8 cellular contexts compared by ENCODE assay signal in the genomic region with DNA sequence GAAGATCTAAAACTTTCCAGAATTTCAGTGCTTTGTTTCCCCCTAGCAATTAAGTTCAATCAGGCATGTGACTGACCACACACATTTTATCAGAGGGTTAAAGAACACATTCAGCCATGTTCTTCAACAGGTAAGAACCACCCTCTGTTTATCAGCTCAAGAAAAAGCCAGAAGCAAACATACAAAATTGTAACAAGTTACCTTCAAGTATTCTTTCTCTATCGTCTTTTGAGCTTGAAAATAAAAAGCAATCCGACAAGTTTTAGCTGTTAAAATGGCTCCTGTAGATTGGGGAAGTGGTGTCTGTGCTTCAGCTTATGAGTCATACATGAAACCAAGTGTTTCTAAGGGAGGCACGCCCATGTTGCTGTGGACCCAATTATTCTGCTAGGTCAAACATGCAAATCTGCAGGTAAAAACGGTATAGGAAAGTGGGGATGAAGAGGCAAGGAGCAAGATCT. TPM values are rescaled to one million over a fixed set of nuclear protein-coding genes. Genes with fewer than 3 reads are reported as not detected.
DNase-seq lines count a peak whose midpoint lies in the region; ATAC-seq and TF ChIP-seq lines count a peak whose summit lies in the region.

ELF1 (minus strand) TSS at position 290 of the 461 bp plus-strand sequence. CDS start 37,262 bp downstream, outside the sequence.

- no peaks in the 10 kb centered on the region for H3K27me3 ChIP-seq in thymus (ENCODE audit: control insufficient read depth, insufficient read depth)

- peak within 1 kb of the TSS; percentile 92 for H3K4me3 Mint-ChIP-seq in activated CD4-positive, alpha-beta memory T cell treated with anti-CD3 and anti-CD28 coated beads for 36 hours

- H3K27ac ChIP-seq in thymus (ENCODE audit: low read depth): peak within 1 kb of the TSS; percentile 89

- WGBS in thymus: 2% methylated on average over 4 of the region's 4 CpGs

- H3K36me3 ChIP-seq in thymus (ENCODE audit: control insufficient read depth, insufficient read depth): no peaks in the 10 kb centered on the region

- H3K27me3 Mint-ChIP-seq in activated CD4-positive, alpha-beta memory T cell treated with anti-CD3 and anti-CD28 coated beads for 36 hours: no peaks in the 10 kb centered on the region

- DNase-seq in AG08395 (ENCODE audit: low spot score) (peak; percentile 70), NCI-H526 (lab: John Stamatoyannopoulos, UW) (peak; percentile 95 to 96), epidermal melanocyte (ENCODE audit: insufficient read length, low spot score) (peak; percentile 30), myocyte (ENCODE audit: low read depth) (peak; percentile 74)
- DNase-seq in activated CD4-positive, alpha-beta memory T cell treated with anti-CD3 and anti-CD28 coated beads for 36 hours: peak; percentile 67

- H3K9me3 Mint-ChIP-seq in activated CD4-positive, alpha-beta memory T cell treated with anti-CD3 and anti-CD28 coated beads for 36 hours: no peaks in the 10 kb centered on the region

- CTCF ChIA-PET in activated CD4-positive, alpha-beta memory T cell treated with anti-CD3 and anti-CD28 coated beads for 36 hours (lab: Charles Lee): interaction anchor here (0.7 to 5.3 kb wide), 7 partner anchors 11 to 242 kb away, joined by 3 to 38 read pairs (median 5); partner anchors contain the start of gene WBP4

- peak; percentile 22 for TF ChIP-seq POLR2A in GM18526 (IDR thresholded peaks at IDR 0.05; ENCODE audit: extremely low read depth, insufficient read length)

- intact Hi-C loops in activated CD4-positive, alpha-beta memory T cell treated with anti-CD3 and anti-CD28 coated beads for 36 hours (cut with micrococcal nuclease): loop anchor here (1.0 to 5.0 kb wide), 4 partner anchors 14 to 242 kb away; partner anchors contain the start of gene WBP4

- peak within 1 kb of the TSS; percentile 66 for H3K4me3 ChIP-seq in thymus (ENCODE audit: low read length)

- H3K4me1 ChIP-seq in thymus (ENCODE audit: control insufficient read depth, insufficient read depth, low read length): peaks cover 5% of the 10 kb centered on the region

- peak within 1 kb of the TSS; percentile 98 for H3K27ac Mint-ChIP-seq in activated CD4-positive, alpha-beta memory T cell treated with anti-CD3 and anti-CD28 coated beads for 36 hours

- peaks cover 13% of the 10 kb centered on the region for H3K36me3 Mint-ChIP-seq in activated CD4-positive, alpha-beta memory T cell treated with anti-CD3 and anti-CD28 coated beads for 36 hours

- POLR2A ChIA-PET in activated CD4-positive, alpha-beta memory T cell treated with anti-CD3 and anti-CD28 coated beads for 36 hours (lab: Charles Lee): interaction anchor here (1.0 to 6.5 kb wide), 9 partner anchors 13 to 97 kb away, joined by 3 to 87 read pairs (median 5); partner anchors contain the start of gene WBP4

- H3K9me3 ChIP-seq in thymus (ENCODE audit: control insufficient read depth): no peaks in the 10 kb centered on the region

- peaks cover 36% of the 10 kb centered on the region for H3K4me1 Mint-ChIP-seq in activated CD4-positive, alpha-beta memory T cell treated with anti-CD3 and anti-CD28 coated beads for 36 hours (ENCODE audit: low read depth)

- peak; percentile 88 for ATAC-seq in HG03025 (IDR thresholded peaks at IDR 0.05; ENCODE audit: low FRiP score, unreplicated experiment)

RNA-seq across cellular contexts. Expression of gene ELF1, which starts in this region (rescaled TPM):
- 10 to 100 TPM; 70.8 to 71.2 TPM for total RNA-seq in activated CD4-positive, alpha-beta memory T cell treated with anti-CD3 and anti-CD28 coated beads for 36 hours
- total RNA-seq in myocyte: 21.5 and 25.0 TPM in 2 replicates
- polyA plus RNA-seq in myocyte (2012): 18.1 TPM
- 64.2 TPM for polyA plus RNA-seq in thymus

Comparison
In these comparisons a context has a peak if more than half of its experiments do, and no peak if none do; other contexts are left out.
1. Peak in every context shown above with its lines: DNase-seq, ATAC-seq, H3K4me3 ChIP-seq and H3K27ac ChIP-seq.
2. DNase-seq: peak in every context shown above with its lines; median percentile 96 in NCI-H526; 74 in myocyte; 70 in AG08395; 67 in activated CD4-positive, alpha-beta memory T cell treated with anti-CD3 and anti-CD28 coated beads for 36 hours; 30 in epidermal melanocyte.